ENCODE assay signal across 26 cellular contexts in the genomic region with DNA sequence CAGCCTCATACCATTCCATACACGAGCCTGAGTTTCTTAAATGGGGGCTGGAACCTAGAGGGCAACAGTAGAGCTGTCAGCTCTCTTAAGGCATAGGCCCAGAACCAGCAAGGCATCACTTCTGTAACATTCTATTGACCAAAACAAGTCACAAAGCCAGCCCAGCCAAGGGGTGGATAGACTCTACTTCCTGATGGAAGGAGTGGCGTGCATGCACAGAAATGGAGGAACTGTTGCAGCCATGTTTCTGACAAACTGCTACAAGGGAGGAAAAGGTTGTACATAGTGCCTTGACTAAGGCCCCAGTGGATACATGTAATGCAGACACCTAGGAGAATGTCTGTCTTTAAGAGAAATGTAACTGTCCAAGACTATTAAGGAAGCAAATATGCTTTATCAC. TPM values are rescaled to one million over a fixed set of nuclear protein-coding genes. Genes with fewer than 3 reads are reported as not detected.
DNase-seq lines count a peak whose midpoint lies in the region; ATAC-seq and TF ChIP-seq lines count a peak whose summit lies in the region.
"Had no signal": no experiment of that assay in that cellular context is flagged by ENCODE, and none has a peak within 500 bp of the region (broad histone marks: within the 10 kb centered on the region; RNA-seq: fewer than 3 reads in every experiment).

No MANE protein-coding gene starts in this region.

- H3K4me2 ChIP-seq in SK-N-SH = no peak overlapping the region

- peaks cover 11% of the 10 kb centered on the region for H3F3A ChIP-seq in SK-N-SH (replicated peaks; ENCODE audit: insufficient read depth)

- H3K27me3 ChIP-seq in SK-N-SH (ENCODE audit: insufficient read depth) = no peaks in the 10 kb centered on the region
- no peaks in the 10 kb centered on the region for H3K27me3 ChIP-seq in adipocyte (replicated peaks; ENCODE audit: control insufficient read depth, insufficient read depth, low read length)
- no peaks in the 10 kb centered on the region for H3K27me3 ChIP-seq in muscle layer of colon (ENCODE audit: control insufficient read depth in 1 of 2, insufficient read depth in 2 of 2, low read length in 2 of 2)
- H3K27me3 ChIP-seq in uterus = no peaks in the 10 kb centered on the region
- H3K27me3 ChIP-seq in right lobe of liver = no peaks in the 10 kb centered on the region
- H3K27me3 ChIP-seq: right atrium auricular region, upper lobe of right lung had no signal

- H4K20me1 ChIP-seq in SK-N-SH (ENCODE audit: insufficient read depth) = no peaks in the 10 kb centered on the region

- H3K36me3 ChIP-seq in SK-N-SH (replicated peaks in 1 of 2; ENCODE audit: control insufficient read depth in 1 of 2, insufficient read depth in 2 of 2, low read length in 1 of 2) (no peaks in the 10 kb centered on the region), adipocyte (ENCODE audit: control insufficient read depth, insufficient read depth, low read length, severe bottlenecking) (no peaks in the 10 kb centered on the region), muscle layer of colon (ENCODE audit: insufficient read depth, low read length) (no peaks in the 10 kb centered on the region), uterus (no peaks in the 10 kb centered on the region), right lobe of liver (no peaks in the 10 kb centered on the region)
- H3K36me3 ChIP-seq: left ventricle myocardium inferior, right atrium auricular region, upper lobe of right lung had no signal

- TF ChIP-seq RAD21 in SK-N-SH (IDR thresholded peaks at IDR 0.05; ENCODE audit: low read length) = no peak

- intact Hi-C loops in uterus (cut with DNase I; ENCODE audit: low total_unique reads) = no loop called here
- intact Hi-C loops in right lobe of liver (cut with DNase I) = no loop called here

- no peak overlapping the region for H3K27ac ChIP-seq in SK-N-SH (ENCODE audit: low read depth in 2 of 2, low read length in 1 of 2)
- peak overlapping the region; percentile 12 for H3K27ac ChIP-seq in muscle layer of colon (ENCODE audit: low read depth, low read length)
- H3K27ac ChIP-seq in uterus = peak overlapping the region; percentile 57 to 71
- H3K27ac ChIP-seq in right lobe of liver = no peak overlapping the region
- H3K27ac ChIP-seq: 22Rv1, dorsolateral prefrontal cortex, left ventricle myocardium inferior, parathyroid adenoma, right atrium auricular region, upper lobe of right lung had no signal

- TF ChIP-seq CTCF in SK-N-SH (IDR thresholded peaks at IDR 0.05) (no peak), uterus (IDR thresholded peaks at IDR 0.05) (no peak), right lobe of liver (IDR thresholded peaks at IDR 0.05) (no peak)

- H3K79me2 ChIP-seq in SK-N-SH (ENCODE audit: insufficient read depth) = no peaks in the 10 kb centered on the region
- H3K79me2 ChIP-seq: parathyroid adenoma had no signal

- no peaks in the 10 kb centered on the region for H3K9me2 ChIP-seq in SK-N-SH

- ATAC-seq in SK-N-SH treated with all-trans-retinoic acid at 6 μM for 48 hours (no peak), right lobe of liver (no peak)
- ATAC-seq: naive thymus-derived CD8-positive, alpha-beta T cell; T-helper 17 cell; upper lobe of right lung had no signal

- H3K9ac ChIP-seq in SK-N-SH (no peak overlapping the region), adipocyte (ENCODE audit: low read length) (peak overlapping the region; percentile 55), muscle layer of colon (ENCODE audit: low read length) (no peak overlapping the region)
- H3K9ac ChIP-seq: parathyroid adenoma had no signal

- no peak for TF ChIP-seq POLR2A in uterus (IDR thresholded peaks at IDR 0.05)
- no peak for TF ChIP-seq POLR2A in right lobe of liver (IDR thresholded peaks at IDR 0.05)

- H3K4me1 ChIP-seq in SK-N-SH (ENCODE audit: control insufficient read depth in 1 of 2, insufficient read depth in 2 of 2, low read depth in 1 of 2, low read length in 1 of 2) (peaks cover 0 to 7% of the 10 kb centered on the region in 2 experiments), adipocyte (ENCODE audit: control insufficient read depth, insufficient read depth, low read length) (peaks cover 17% of the 10 kb centered on the region), muscle layer of colon (ENCODE audit: insufficient read depth, low read length) (peaks cover 10% of the 10 kb centered on the region), uterus (no peaks in the 10 kb centered on the region), right lobe of liver (no peaks in the 10 kb centered on the region)
- H3K4me1 ChIP-seq: left ventricle myocardium inferior, parathyroid adenoma, right atrium auricular region had no signal

- H3K4me3 ChIP-seq in SK-N-SH (ENCODE audit: low read depth in 2 of 2, low read length in 1 of 2) (no peak overlapping the region), adipocyte (ENCODE audit: low read length) (no peak overlapping the region), muscle layer of colon (ENCODE audit: low read depth in 1 of 2, low read length in 2 of 2) (no peak overlapping the region), uterus (no peak overlapping the region), right lobe of liver (no peak overlapping the region)
- H3K4me3 ChIP-seq: dorsolateral prefrontal cortex, left ventricle myocardium inferior, right atrium auricular region, upper lobe of right lung had no signal

- POLR2A ChIA-PET in SK-N-SH (lab: Yijun Ruan, JAX) = no interaction called here

- peak overlapping the region; percentile 32; the same call in 1 of the 2 replicates for H2AFZ ChIP-seq in SK-N-SH (ENCODE audit: low read depth)
- H2AFZ ChIP-seq: parathyroid adenoma had no signal

- WGBS in SK-N-SH (ENCODE audit: low lambda C conversion rate) = 80% methylated on average over 2 of the region's 2 CpGs
- WGBS in right lobe of liver (ENCODE audit: insufficient coverage, low coverage, low lambda C conversion rate, missing lambda C conversion rate) = no CpG with 5 or more reads among the region's 2 CpGs

- no peak for TF ChIP-seq EP300 in SK-N-SH (IDR thresholded peaks at IDR 0.05; ENCODE audit: borderline replicate concordance in 1 of 2, low read depth in 1 of 2, low read length in 1 of 2)

- H3K9me3 ChIP-seq in SK-N-SH (no peaks in the 10 kb centered on the region), adipocyte (ENCODE audit: control insufficient read depth, low read length) (no peaks in the 10 kb centered on the region), muscle layer of colon (ENCODE audit: low read length) (no peaks in the 10 kb centered on the region), uterus (no peaks in the 10 kb centered on the region), right lobe of liver (no peaks in the 10 kb centered on the region)
- H3K9me3 ChIP-seq: left ventricle myocardium inferior, right atrium auricular region, upper lobe of right lung had no signal

- CTCF ChIA-PET in SK-N-SH (lab: Yijun Ruan, JAX) = interaction anchor here (1.0 to 1.7 kb wide), 3 partner anchors 11 to 171 kb away, joined by 3 to 5 read pairs (median 3); no protein-coding TSS in a partner anchor

- no peak for DNase-seq in SK-N-SH
- no peak for DNase-seq in adipocyte (ENCODE audit: low read depth)
- no peak for DNase-seq in uterus
- DNase-seq in stimulated activated CD4-positive, alpha-beta T cell treated with anti-CD3 and anti-CD28 coated beads, Interleukin-4, amount 100 ng/mL, for 24 hours = no peak
- no peak for DNase-seq in right lobe of liver
- no peak for DNase-seq in AG08395 (ENCODE audit: low spot score)
- DNase-seq: activated CD4-positive, alpha-beta memory T cell treated with anti-CD3 and anti-CD28 coated beads, Interleukin-2, amount 10 ng/mL, durations not matched to agents 7 days and 5 days; activated CD4-positive, alpha-beta T cell treated with anti-CD3 and anti-CD28 coated beads for 1 hour; activated naive CD8-positive, alpha-beta T cell treated with anti-CD3 and anti-CD28 coated beads for 36 hours; CD8-positive, alpha-beta memory T cell; dorsolateral prefrontal cortex; KBM-7; left ventricle myocardium inferior; naive thymus-derived CD8-positive, alpha-beta T cell; NCI-H1436; NCI-H446; NCI-H774; RPMI8226; stimulated activated CD4-positive, alpha-beta T cell treated with anti-CD3 and anti-CD28 coated beads, Interleukin-2, amount 100 ng/mL, for 48 hours; T-helper 17 cell; upper lobe of right lung had no signal

TF ChIP-seq in SK-N-SH, 30 proteins besides CTCF, POLR2A, EP300 and RAD21 (continues in another document):
- TF ChIP-seq FOXM1 (IDR thresholded peaks at IDR 0.05; ENCODE audit: low read depth) (no peak), FOXJ3 (CRISPR knock-in tag; IDR thresholded peaks at IDR 0.05) (no peak), GABPA (IDR thresholded peaks at IDR 0.05; ENCODE audit: low read depth) (no peak), MXI1 (IDR thresholded peaks at IDR 0.05; ENCODE audit: low read depth, low read length) (no peak), SIN3A (IDR thresholded peaks at IDR 0.05; ENCODE audit: borderline replicate concordance, low read depth, low read length) (no peak), ELF1 (IDR thresholded peaks at IDR 0.05) (no peak), TAF1 (IDR thresholded peaks at IDR 0.05; ENCODE audit: borderline replicate concordance, low read depth, low read length) (no peak), YY1 (IDR thresholded peaks at IDR 0.05; ENCODE audit: low read depth) (no peak), RCOR1 (IDR thresholded peaks at IDR 0.05; ENCODE audit: low read length) (no peak), NRF1 (IDR thresholded peaks at IDR 0.05; ENCODE audit: low read depth, low read length) (no peak), SMC3 (IDR thresholded peaks at IDR 0.05; ENCODE audit: low read depth, low read length) (no peak), NFIC (IDR thresholded peaks at IDR 0.05; ENCODE audit: borderline replicate concordance) (no peak)

TF ChIP-seq in SK-N-SH treated with all-trans-retinoic acid at 6 μM for 48 hours, 23 proteins besides CTCF, POLR2A, EP300 and RAD21 (continues in another document):
- TF ChIP-seq ZNF8 (CRISPR knock-in tag; IDR thresholded peaks at IDR 0.05) (no peak), ARNTL (CRISPR knock-in tag; IDR thresholded peaks at IDR 0.05; ENCODE audit: borderline replicate concordance, low read depth) (no peak), TCF4 (CRISPR knock-in tag; IDR thresholded peaks at IDR 0.05; ENCODE audit: borderline replicate concordance) (no peak)

RNA-seq across cellular contexts. Expression of gene CDC42EP3, which starts 34.9 kb away (rescaled TPM):
- polyA plus RNA-seq in SK-N-SH (2012; rRNA removed) = 87.5 and 105 TPM in 2 replicates
- 92.7 and 103 TPM in 2 replicates for polyA plus RNA-seq in SK-N-SH (2012; cell fraction: cytosol; rRNA removed)
- 70.1 and 83.8 TPM in 2 replicates for polyA plus RNA-seq in SK-N-SH (2012; cell fraction: nucleus; rRNA removed)
- total RNA-seq in uterus = 10 to 100 TPM; 24.7 to 93.0 (median 57.3) TPM
- total RNA-seq in right lobe of liver = 1 to 10 TPM; 3.4 to 8.4 (median 6.0) TPM

Comparison
In these comparisons a context has a peak if more than half of its experiments do, and no peak if none do; other contexts are left out.
1. H3K27ac ChIP-seq: peak in muscle layer of colon (single experiment) and uterus (2 of 2); none in SK-N-SH (0 of 2) and right lobe of liver (0 of 3).